Comparison of ENCODE assay signal across 1 cellular context in the genomic region with DNA sequence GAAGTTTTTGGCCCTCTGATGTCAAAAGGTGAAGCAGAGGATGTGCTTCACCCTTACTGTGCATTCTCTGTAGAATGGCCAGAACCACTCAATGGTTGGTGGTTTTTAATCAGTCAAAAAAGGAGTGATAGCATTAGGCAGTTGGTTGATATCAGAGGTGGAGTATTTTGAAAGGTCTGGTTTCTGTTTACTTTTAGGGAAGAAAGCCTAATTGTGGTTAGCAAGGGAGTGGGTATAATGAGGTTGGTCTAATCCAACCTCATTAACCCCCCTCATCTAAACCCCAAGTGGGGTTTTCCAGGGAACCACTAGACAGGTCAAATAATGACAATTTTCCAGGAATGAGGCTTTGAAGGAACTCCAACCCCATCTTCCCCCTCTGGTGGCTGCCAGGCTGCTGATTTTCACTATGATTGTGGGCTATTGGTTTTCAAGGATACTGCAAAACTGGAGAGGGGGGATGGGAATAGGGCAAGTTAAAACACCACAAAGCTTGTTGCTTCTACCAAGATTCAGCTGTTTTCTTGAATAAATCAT.
TF ChIP-seq lines count a peak whose summit lies in the region.

No MANE protein-coding gene starts in this region.

TF ChIP-seq in K562, 482 proteins besides CTCF, POLR2A, EP300 and RAD21:
- peak in 1 of 2 experiments; percentile 53; a peak in 1 of 4 replicates for TF ChIP-seq FOXA3 (CRISPR knock-in tag; conservative IDR thresholded peaks at IDR 0.05 in 1 of 2, IDR thresholded peaks at IDR 0.05 in 1 of 2)
- no peak for TF ChIP-seq ZNF592 (IDR thresholded peaks at IDR 0.05)
- TF ChIP-seq, protein P1, sequence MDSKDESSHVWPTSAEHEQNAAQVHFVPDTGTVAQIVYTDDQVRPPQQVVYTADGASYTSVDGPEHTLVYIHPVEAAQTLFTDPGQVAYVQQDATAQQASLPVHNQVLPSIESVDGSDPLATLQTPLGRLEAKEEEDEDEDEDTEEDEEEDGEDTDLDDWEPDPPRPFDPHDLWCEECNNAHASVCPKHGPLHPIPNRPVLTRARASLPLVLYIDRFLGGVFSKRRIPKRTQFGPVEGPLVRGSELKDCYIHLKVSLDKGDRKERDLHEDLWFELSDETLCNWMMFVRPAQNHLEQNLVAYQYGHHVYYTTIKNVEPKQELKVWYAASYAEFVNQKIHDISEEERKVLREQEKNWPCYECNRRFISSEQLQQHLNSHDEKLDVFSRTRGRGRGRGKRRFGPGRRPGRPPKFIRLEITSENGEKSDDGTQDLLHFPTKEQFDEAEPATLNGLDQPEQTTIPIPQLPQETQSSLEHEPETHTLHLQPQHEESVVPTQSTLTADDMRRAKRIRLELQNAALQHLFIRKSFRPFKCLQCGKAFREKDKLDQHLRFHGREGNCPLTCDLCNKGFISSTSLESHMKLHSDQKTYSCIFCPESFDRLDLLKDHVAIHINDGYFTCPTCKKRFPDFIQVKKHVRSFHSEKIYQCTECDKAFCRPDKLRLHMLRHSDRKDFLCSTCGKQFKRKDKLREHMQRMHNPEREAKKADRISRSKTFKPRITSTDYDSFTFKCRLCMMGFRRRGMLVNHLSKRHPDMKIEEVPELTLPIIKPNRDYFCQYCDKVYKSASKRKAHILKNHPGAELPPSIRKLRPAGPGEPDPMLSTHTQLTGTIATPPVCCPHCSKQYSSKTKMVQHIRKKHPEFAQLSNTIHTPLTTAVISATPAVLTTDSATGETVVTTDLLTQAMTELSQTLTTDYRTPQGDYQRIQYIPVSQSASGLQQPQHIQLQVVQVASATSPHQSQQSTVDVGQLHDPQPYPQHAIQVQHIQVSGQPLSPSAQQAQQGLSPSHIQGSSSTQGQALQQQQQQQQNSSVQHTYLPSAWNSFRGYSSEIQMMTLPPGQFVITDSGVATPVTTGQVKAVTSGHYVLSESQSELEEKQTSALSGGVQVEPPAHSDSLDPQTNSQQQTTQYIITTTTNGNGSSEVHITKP (IDR thresholded peaks at IDR 0.05; ENCODE audit: partially characterized antibody) = peak; percentile 85
